8 cellular contexts compared by ENCODE assay signal in the genomic region with DNA sequence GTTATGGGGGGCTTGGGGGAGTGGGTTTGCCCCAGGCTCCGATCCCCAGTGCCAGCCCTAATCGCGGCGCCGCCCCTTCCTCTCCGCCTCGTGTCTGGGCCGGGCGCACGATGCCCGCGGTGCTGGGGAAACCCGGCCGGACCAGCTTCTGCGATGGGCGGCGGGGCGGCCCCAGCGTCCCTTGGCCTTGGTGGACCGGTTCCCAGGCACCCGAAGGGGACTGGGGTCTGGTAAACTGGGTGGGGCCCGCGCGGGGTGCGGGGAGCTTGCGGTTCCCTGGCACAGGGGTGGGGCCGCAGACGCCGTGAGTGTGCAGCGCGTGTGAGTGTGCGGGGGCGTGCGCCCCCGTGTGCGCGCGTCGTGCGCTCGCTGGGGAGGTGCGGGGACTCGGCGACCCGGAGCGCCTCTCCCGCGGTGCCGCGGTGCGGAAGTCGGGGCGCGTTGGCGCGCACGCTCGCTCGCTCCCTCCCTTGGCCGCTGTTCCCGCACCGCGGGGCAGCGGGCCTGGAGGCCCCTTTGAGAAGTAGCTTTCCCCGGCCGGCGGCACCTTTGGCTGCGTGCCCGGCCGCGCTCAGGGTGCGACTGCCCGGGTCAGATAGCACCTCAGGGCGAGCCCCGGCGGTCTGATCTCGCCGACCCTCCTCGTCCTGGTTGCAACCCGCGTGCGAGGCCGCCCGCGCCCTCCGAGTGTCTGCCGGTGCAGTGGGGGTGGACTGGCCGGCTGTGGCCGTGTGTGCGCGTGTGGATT. TPM values are rescaled to one million over a fixed set of nuclear protein-coding genes. Genes with fewer than 3 reads are reported as not detected.
A peak's percentile ranks its signal among the peaks of the same experiment; 100 is the strongest.
DNase-seq lines count a peak whose midpoint lies in the region; TF ChIP-seq lines count a peak whose summit lies in the region.

No MANE protein-coding gene starts in this region.

- H3K9me3 Mint-ChIP-seq in HFFc6 (no peaks in the 10 kb centered on the region), brain (no peaks in the 10 kb centered on the region)

- H3K27ac Mint-ChIP-seq in HFFc6 (peak overlapping the region; percentile 83), brain (peak overlapping the region; percentile 86 to 96 (median 91))

- in situ Hi-C loops in GM13977 (cut with MboI; ENCODE audit: low pct_unique_long_range_greater_than_20kb, low sequenced_read_pairs, unreplicated experiment), result no loop called here

- peaks cover 71% of the 10 kb centered on the region for H3K4me1 Mint-ChIP-seq in HFFc6 (ENCODE audit: low read depth)
- H3K4me1 Mint-ChIP-seq in brain, result peaks cover 56% of the 10 kb centered on the region

- DNase-seq in GM13977 (ENCODE audit: low spot score) (peak; percentile 59), HFFc6 (no peak), MV-4-11 (lab: John Stamatoyannopoulos, UW) (peak; percentile 55), UCSD-AML1 (lab: John Stamatoyannopoulos, UW; ENCODE audit: unreplicated experiment) (peak; percentile 88), inferior parietal cortex (ENCODE audit: extremely low spot score) (peak; percentile 60), DMS153 (lab: John Stamatoyannopoulos, UW) (no peak)
- DNase-seq in stimulated activated CD4-positive, alpha-beta T cell treated with anti-CD3 and anti-CD28 coated beads, Interleukin-12 subunit alpha, Interleukin-12 subunit beta, amount 100 ng/mL, for 48 hours (ENCODE audit: low read depth in 2 of 3, low spot score in 1 of 3), result peak; percentile 23 to 54 (median 26)

- H3K4me3 Mint-ChIP-seq in HFFc6 (peak overlapping the region; percentile 97), brain (peak overlapping the region; percentile 96 to 99 (median 96))

- H3K36me3 Mint-ChIP-seq in HFFc6 (ENCODE audit: low read depth), result peaks cover 24% of the 10 kb centered on the region
- H3K36me3 Mint-ChIP-seq in brain, result no peaks in the 10 kb centered on the region

- TF ChIP-seq CTCF in GM13977 (IDR thresholded peaks at IDR 0.05; ENCODE audit: extremely low read depth, insufficient read depth, missing control alignments) (peak; percentile 8), HFFc6 (IDR thresholded peaks at IDR 0.05) (0 out of 2 replicates have a peak, but pooled peaks have one; percentile 37), brain (conservative IDR thresholded peaks at IDR 0.05) (no peak)

- no peaks in the 10 kb centered on the region for H3K27me3 Mint-ChIP-seq in HFFc6 (ENCODE audit: insufficient read depth)
- peaks cover 6% of the 10 kb centered on the region for H3K27me3 Mint-ChIP-seq in brain

RNA-seq across cellular contexts. Expression of a gene that starts 0.6 kb away (rescaled TPM):
- 100 to 1,000 TPM in 3 of 6 experiments, 10 to 100 TPM in 3; 80.7 to 110 (median 97.9) TPM for total RNA-seq in HFFc6 (2021; fragmentation: NEBNext Ultra II Directional; extraction: Animal tissue kit (Norgen Biotek cat#: 25700))
- 8.6 TPM for polyA plus RNA-seq in brain (ENCODE audit: insufficient read depth, low read depth, low replicate concordance)

Comparison
In these comparisons a context has a peak if more than half of its experiments do, and no peak if none do; other contexts are left out.
1. DNase-seq: peak in GM13977 (single experiment), MV-4-11 (single experiment), UCSD-AML1 (single experiment), inferior parietal cortex (single experiment) and stimulated activated CD4-positive, alpha-beta T cell treated with anti-CD3 and anti-CD28 coated beads, Interleukin-12 subunit alpha, Interleukin-12 subunit beta, amount 100 ng/mL, for 48 hours (3 of 3); none in HFFc6 (single experiment) and DMS153 (single experiment).
2. CTCF ChIP-seq: peak in GM13977 (single experiment) and HFFc6 (single experiment); none in brain (0 of 2).